Comparison of ENCODE assay signal across 35 cellular contexts in genomic region chr7:143945423-143945822, GRCh38. TPM values are rescaled to one million over a fixed set of nuclear protein-coding genes. Genes with fewer than 3 reads are reported as not detected.
"Had no signal": no experiment of that assay in that cellular context is flagged by ENCODE, and none has a peak within 500 bp of the region (broad histone marks: within the 10 kb centered on the region; RNA-seq: fewer than 3 reads in every experiment).

No MANE protein-coding gene starts in this region.

- H3K4me3 ChIP-seq: ascending aorta, cardiac muscle cell had no signal

- H3K9me3 ChIP-seq: ascending aorta had no signal

- H3K27ac ChIP-seq: ascending aorta, cardiac muscle cell, VCaP had no signal

- ATAC-seq: activated CD8-positive, alpha-beta T cell treated with anti-CD3 and anti-CD28 coated beads for 36 hours; activated naive CD8-positive, alpha-beta T cell treated with anti-CD3 and anti-CD28 coated beads, Interleukin-2, amount 50 U/mL, for 24 hours; activated T-cell treated with anti-CD3 and anti-CD28 coated beads, Interleukin-2, amount 50 U/mL, for 4 hours; activated T-cell treated with anti-CD3 and anti-CD28 coated beads, Interleukin-2, amount 50 U/mL, for 72 hours; activated T-helper 17 cell treated with anti-CD3 and anti-CD28 coated beads, Interleukin-2, amount 50 U/mL, for 72 hours had no signal

- H3K4me1 ChIP-seq: ascending aorta had no signal

- H3K27me3 ChIP-seq: ascending aorta, cardiac muscle cell had no signal

- FAIRE-seq: bronchial epithelial cell, TTC549 had no signal

- H3K36me3 ChIP-seq: ascending aorta, cardiac muscle cell had no signal

- DNase-seq: activated B cell treated with CpG ODN at 0.5 μM for 24 hours; activated CD4-positive, alpha-beta memory T cell treated with anti-CD3 and anti-CD28 coated beads for 36 hours; activated CD4-positive, alpha-beta T cell treated with anti-CD3 and anti-CD28 coated beads for 4 hours; activated CD4-positive, alpha-beta T cell treated with anti-CD3 and anti-CD28 coated beads, Interleukin-2, amount 10 ng/mL, durations not matched to agents 24 days and 14 days; activated CD4-positive, alpha-beta T cell treated with anti-CD3 and anti-CD28 coated beads, Interleukin-2, amount 50 U/mL, for 1 hour; activated CD4-positive, alpha-beta T cell treated with anti-CD3 and anti-CD28 coated beads, Interleukin-2, amount 50 U/mL, for 4 hours; activated CD4-positive, CD25-positive, alpha-beta regulatory T cell treated with anti-CD3 and anti-CD28 coated beads, Interleukin-2, amount 50 U/mL, for 72 hours; activated CD8-positive, alpha-beta memory T cell treated with anti-CD3 and anti-CD28 coated beads, Interleukin-2, amount 50 U/mL, for 4 hours; activated CD8-positive, alpha-beta T cell treated with anti-CD3 and anti-CD28 coated beads for 36 hours; activated effector memory CD4-positive, alpha-beta T cell treated with anti-CD3 and anti-CD28 coated beads, Interleukin-2, amount 50 U/mL, for 16 hours; activated gamma-delta T cell treated with Interleukin-2 at 50 U/mL for 16 hours; activated naive CD4-positive, alpha-beta T cell; activated naive CD4-positive, alpha-beta T cell treated with anti-CD3 and anti-CD28 coated beads for 36 hours; activated naive CD8-positive, alpha-beta T cell treated with anti-CD3 and anti-CD28 coated beads, Interleukin-2, amount 10 ng/mL, durations not matched to agents 7 days and 5 days; activated naive CD8-positive, alpha-beta T cell treated with anti-CD3 and anti-CD28 coated beads, Interleukin-2, amount 50 U/mL, for 24 hours; activated T-cell treated with anti-CD3 and anti-CD28 coated beads for 4 hours; activated T-cell treated with anti-CD3 and anti-CD28 coated beads, Interleukin-2, amount 50 U/mL, for 1 hour; activated T-cell treated with anti-CD3 and anti-CD28 coated beads, Interleukin-2, amount 50 U/mL, for 4 hours; activated T-cell treated with anti-CD3 and anti-CD28 coated beads, Interleukin-2, amount 50 U/mL, for 72 hours; amygdala; anterior cingulate cortex; caudate nucleus; cerebellar nuclear complex; T-helper 2 cell; T-helper 9 cell had no signal

RNA-seq across cellular contexts. Expression of gene OR2F1, which starts 9.2 kb away (rescaled TPM):
- total RNA-seq: activated B cell treated with CpG ODN at 0.5 μM for 24 hours; activated CD4-positive, alpha-beta memory T cell treated with anti-CD3 and anti-CD28 coated beads for 36 hours; activated CD4-positive, alpha-beta T cell treated with anti-CD3 and anti-CD28 coated beads, Interleukin-2, amount 10 ng/mL, durations not matched to agents 24 days and 14 days; activated CD8-positive, alpha-beta memory T cell treated with anti-CD3 and anti-CD28 coated beads for 36 hours; activated CD8-positive, alpha-beta T cell treated with anti-CD3 and anti-CD28 coated beads for 36 hours; activated naive CD4-positive, alpha-beta T cell treated with anti-CD3 and anti-CD28 coated beads for 36 hours; activated naive CD8-positive, alpha-beta T cell treated with anti-CD3 and anti-CD28 coated beads, Interleukin-2, amount 10 ng/mL, durations not matched to agents 7 days and 5 days; activated T-cell treated with anti-CD3 and anti-CD28 coated beads, Interleukin-2, amount 50 U/mL, for 4 hours; activated T-cell treated with anti-CD3 and anti-CD28 coated beads, Interleukin-2, amount 50 U/mL, for 72 hours; activated T-helper 1 cell treated with anti-CD3 and anti-CD28 coated beads, Interleukin-12 subunit alpha, Interleukin-12 subunit beta, Interleukin-2, Interleukin-4 antibody, amounts not matched to agents 30 ng/mL and 10 ng/mL and 1 ng/mL, durations not matched to agents 14 hours and 24 hours and 36 hours; activated T-helper 17 cell treated with anti-CD3 and anti-CD28 coated beads, Interleukin-2, amount 50 U/mL, for 72 hours; ascending aorta; bronchial epithelial cell; cardiac muscle cell; chondrocyte had no signal
- polyA plus RNA-seq: adipose tissue, cardiac muscle cell had no signal

RNA-seq across cellular contexts. Expression of gene OR2F2, which starts 10.4 kb away (rescaled TPM):
- total RNA-seq: activated B cell treated with CpG ODN at 0.5 μM for 24 hours; activated CD4-positive, alpha-beta memory T cell treated with anti-CD3 and anti-CD28 coated beads for 36 hours; activated CD4-positive, alpha-beta T cell treated with anti-CD3 and anti-CD28 coated beads, Interleukin-2, amount 10 ng/mL, durations not matched to agents 24 days and 14 days; activated CD8-positive, alpha-beta memory T cell treated with anti-CD3 and anti-CD28 coated beads for 36 hours; activated CD8-positive, alpha-beta T cell treated with anti-CD3 and anti-CD28 coated beads for 36 hours; activated naive CD4-positive, alpha-beta T cell treated with anti-CD3 and anti-CD28 coated beads for 36 hours; activated naive CD8-positive, alpha-beta T cell treated with anti-CD3 and anti-CD28 coated beads, Interleukin-2, amount 10 ng/mL, durations not matched to agents 7 days and 5 days; activated T-cell treated with anti-CD3 and anti-CD28 coated beads, Interleukin-2, amount 50 U/mL, for 4 hours; activated T-cell treated with anti-CD3 and anti-CD28 coated beads, Interleukin-2, amount 50 U/mL, for 72 hours; activated T-helper 1 cell treated with anti-CD3 and anti-CD28 coated beads, Interleukin-12 subunit alpha, Interleukin-12 subunit beta, Interleukin-2, Interleukin-4 antibody, amounts not matched to agents 30 ng/mL and 10 ng/mL and 1 ng/mL, durations not matched to agents 14 hours and 24 hours and 36 hours; activated T-helper 17 cell treated with anti-CD3 and anti-CD28 coated beads, Interleukin-2, amount 50 U/mL, for 72 hours; ascending aorta; bronchial epithelial cell; cardiac muscle cell; chondrocyte had no signal
- polyA plus RNA-seq: adipose tissue, cardiac muscle cell had no signal

RNA-seq across cellular contexts. Expression of gene OR6B1, which starts 54.7 kb away (rescaled TPM):
- total RNA-seq: activated B cell treated with CpG ODN at 0.5 μM for 24 hours; activated CD4-positive, alpha-beta memory T cell treated with anti-CD3 and anti-CD28 coated beads for 36 hours; activated CD4-positive, alpha-beta T cell treated with anti-CD3 and anti-CD28 coated beads, Interleukin-2, amount 10 ng/mL, durations not matched to agents 24 days and 14 days; activated CD8-positive, alpha-beta memory T cell treated with anti-CD3 and anti-CD28 coated beads for 36 hours; activated CD8-positive, alpha-beta T cell treated with anti-CD3 and anti-CD28 coated beads for 36 hours; activated naive CD4-positive, alpha-beta T cell treated with anti-CD3 and anti-CD28 coated beads for 36 hours; activated naive CD8-positive, alpha-beta T cell treated with anti-CD3 and anti-CD28 coated beads, Interleukin-2, amount 10 ng/mL, durations not matched to agents 7 days and 5 days; activated T-cell treated with anti-CD3 and anti-CD28 coated beads, Interleukin-2, amount 50 U/mL, for 4 hours; activated T-cell treated with anti-CD3 and anti-CD28 coated beads, Interleukin-2, amount 50 U/mL, for 72 hours; activated T-helper 1 cell treated with anti-CD3 and anti-CD28 coated beads, Interleukin-12 subunit alpha, Interleukin-12 subunit beta, Interleukin-2, Interleukin-4 antibody, amounts not matched to agents 30 ng/mL and 10 ng/mL and 1 ng/mL, durations not matched to agents 14 hours and 24 hours and 36 hours; activated T-helper 17 cell treated with anti-CD3 and anti-CD28 coated beads, Interleukin-2, amount 50 U/mL, for 72 hours; ascending aorta; bronchial epithelial cell; cardiac muscle cell; chondrocyte had no signal
- polyA plus RNA-seq: cardiac muscle cell had no signal
